ENCODE assay signal across 8 cellular contexts in the genomic region with DNA sequence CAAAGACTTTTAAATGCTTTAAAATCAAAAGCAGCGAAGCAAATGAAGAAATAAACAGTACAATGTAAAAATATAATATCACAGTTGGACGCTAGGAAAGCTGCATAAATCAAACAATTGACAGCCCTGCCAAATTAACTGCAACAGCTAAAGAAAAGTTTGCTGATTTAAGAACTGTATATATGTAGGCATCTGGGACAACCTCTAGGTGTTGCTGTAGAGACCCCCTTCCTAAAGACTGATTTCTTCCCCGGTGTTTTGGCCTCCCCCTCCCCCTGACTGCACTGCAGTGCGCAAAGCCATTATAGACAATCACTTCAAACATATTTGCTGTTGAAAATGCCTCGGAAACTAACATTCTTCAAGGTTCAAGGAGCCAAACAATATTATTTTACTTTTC. TPM values are rescaled to one million over a fixed set of nuclear protein-coding genes. Genes with fewer than 3 reads are reported as not detected.
DNase-seq lines count a peak whose midpoint lies in the region; ATAC-seq and TF ChIP-seq lines count a peak whose summit lies in the region.

No MANE protein-coding gene starts in this region.

- no peaks in the 10 kb centered on the region for H3K9me3 Mint-ChIP-seq in activated T-cell treated with anti-CD3 and anti-CD28 coated beads, Interleukin-2, amount 50 U/mL, for 4 hours

- H3K4me3 Mint-ChIP-seq in activated T-cell treated with anti-CD3 and anti-CD28 coated beads, Interleukin-2, amount 50 U/mL, for 4 hours = peak overlapping the region; percentile 87

- no peak for TF ChIP-seq POLR2A in ovary (IDR thresholded peaks at IDR 0.05)

- peak; percentile 28 to 50 for ATAC-seq in activated T-cell treated with anti-CD3 and anti-CD28 coated beads, Interleukin-2, amount 50 U/mL, for 4 hours
- ATAC-seq in left lung = no peak

- peaks cover 0 to 3% of the 10 kb centered on the region in 2 donors for H3K4me1 ChIP-seq in esophagus (ENCODE audit: control insufficient read depth in 2 of 2, insufficient read depth in 2 of 2, low read length in 1 of 2)
- H3K4me1 ChIP-seq in ovary (ENCODE audit: insufficient read depth) = peaks cover 1% of the 10 kb centered on the region
- peaks cover 0 to 13% of the 10 kb centered on the region in 2 donors for H3K4me1 ChIP-seq in left lung

- H3K36me3 Mint-ChIP-seq in activated T-cell treated with anti-CD3 and anti-CD28 coated beads, Interleukin-2, amount 50 U/mL, for 4 hours (ENCODE audit: insufficient read depth) = no peaks in the 10 kb centered on the region

- H3K36me3 ChIP-seq in esophagus (ENCODE audit: control insufficient read depth in 2 of 2, insufficient read depth in 2 of 2, low read length in 1 of 2) (no peaks in the 10 kb centered on the region), ovary (no peaks in the 10 kb centered on the region), left lung (no peaks in the 10 kb centered on the region)

- H3K27me3 ChIP-seq in esophagus (ENCODE audit: control insufficient read depth in 1 of 2, insufficient read depth in 2 of 2, low read length in 2 of 2) (no peaks in the 10 kb centered on the region), ovary (no peaks in the 10 kb centered on the region), left lung (peaks cover 38 to 63% of the 10 kb centered on the region in 2 donors)

- no peak for DNase-seq in activated T-cell treated with anti-CD3 and anti-CD28 coated beads, Interleukin-2, amount 50 U/mL, for 4 hours
- no peak for DNase-seq in activated T-cell treated with anti-CD3 and anti-CD28 coated beads for 4 hours
- DNase-seq in HK-2 (ENCODE audit: unreplicated experiment) = peak; percentile 10
- peak; percentile 3 for DNase-seq in SKM-1 (lab: John Stamatoyannopoulos, UW; ENCODE audit: unreplicated experiment)
- no peak for DNase-seq in ovary
- DNase-seq in T1000 (lab: John Stamatoyannopoulos, UW) = no peak
- DNase-seq in left lung = no peak

- H3K4me3 ChIP-seq in esophagus (ENCODE audit: low read depth in 1 of 2, low read length in 2 of 2) (peak overlapping the region; percentile 71 to 75), ovary (peak overlapping the region; percentile 47), left lung (no peak overlapping the region)

- intact Hi-C loops in ovary (cut with DNase I) = no loop called here
- intact Hi-C loops in left lung (cut with DNase I) = no loop called here

- H3K9me3 ChIP-seq in esophagus (ENCODE audit: control insufficient read depth in 2 of 2, insufficient read depth in 1 of 2, low read depth in 1 of 2, low read length in 1 of 2) (no peaks in the 10 kb centered on the region), ovary (no peaks in the 10 kb centered on the region), left lung (no peaks in the 10 kb centered on the region)

- peaks cover 52% of the 10 kb centered on the region for H3K27me3 Mint-ChIP-seq in activated T-cell treated with anti-CD3 and anti-CD28 coated beads, Interleukin-2, amount 50 U/mL, for 4 hours (ENCODE audit: low read depth)

- peaks cover 26% of the 10 kb centered on the region for H3K4me1 Mint-ChIP-seq in activated T-cell treated with anti-CD3 and anti-CD28 coated beads, Interleukin-2, amount 50 U/mL, for 4 hours (ENCODE audit: low read depth)

- TF ChIP-seq CTCF in ovary (IDR thresholded peaks at IDR 0.05) = no peak
- no peak for TF ChIP-seq CTCF in left lung (IDR thresholded peaks at IDR 0.05)

- H3K27ac ChIP-seq in esophagus (ENCODE audit: low read depth in 2 of 2, low read length in 1 of 2) = peak overlapping the region in 1 of 2 donors; percentile 3
- no peak overlapping the region for H3K27ac ChIP-seq in ovary
- H3K27ac ChIP-seq in left lung = no peak overlapping the region

- no peak for TF ChIP-seq EP300 in ovary (IDR thresholded peaks at IDR 0.05)

- 5 to 7% methylated on average over 5 of the region's 5 CpGs for WGBS in esophagus, 2 donors
- WGBS in ovary, 3 donors = 2 to 5% (median 4%) methylated on average over 5 of the region's 5 CpGs

RNA-seq across cellular contexts. Expression of gene ELOVL4, which starts 1.1 kb away (rescaled TPM):
- total RNA-seq in activated T-cell treated with anti-CD3 and anti-CD28 coated beads, Interleukin-2, amount 50 U/mL, for 4 hours = 1 to 10 TPM in 1 of 3 donors, under 1 TPM in 2; 0.51 to 1.3 (median 0.82) TPM
- polyA plus RNA-seq in esophagus = 10 to 100 TPM; 10.8 to 11.6 TPM
- total RNA-seq in ovary = 1 to 10 TPM; 1.1 to 3.1 (median 1.8) TPM
- polyA plus RNA-seq in ovary = 1 to 10 TPM; 1.6 to 1.8 TPM
- under 1 TPM; 0.68 to 0.70 TPM for total RNA-seq in left lung

RNA-seq across cellular contexts. Expression of gene TTK, which starts 58.2 kb away (rescaled TPM):
- 10 to 100 TPM in 1 of 3 donors, 1 to 10 TPM in 2; 7.6 to 10.9 (median 9.8) TPM for total RNA-seq in activated T-cell treated with anti-CD3 and anti-CD28 coated beads, Interleukin-2, amount 50 U/mL, for 4 hours
- polyA plus RNA-seq in esophagus (1 to 10 TPM; 3.6 to 5.6 TPM), ovary (under 1 TPM; 0.36 to 0.87 TPM)
- total RNA-seq in ovary (under 1 TPM in 5 of 7 donors, not detected in 2; 0.10 to 0.94 (median 0.80) TPM), left lung (1 to 10 TPM; 2.6 to 4.0 TPM)

Comparison
In these comparisons a context has a peak if more than half of its experiments do, and no peak if none do; other contexts are left out.
1. DNase-seq: peak in HK-2 (single experiment) and SKM-1 (single experiment); none in activated T-cell treated with anti-CD3 and anti-CD28 coated beads, Interleukin-2, amount 50 U/mL, for 4 hours (single experiment), activated T-cell treated with anti-CD3 and anti-CD28 coated beads for 4 hours (single experiment), ovary (0 of 5), T1000 (single experiment) and left lung (0 of 2).
2. H3K4me3 ChIP-seq: peak in esophagus (2 of 2) and ovary (single experiment); none in left lung (0 of 2).